In the genomic region with DNA sequence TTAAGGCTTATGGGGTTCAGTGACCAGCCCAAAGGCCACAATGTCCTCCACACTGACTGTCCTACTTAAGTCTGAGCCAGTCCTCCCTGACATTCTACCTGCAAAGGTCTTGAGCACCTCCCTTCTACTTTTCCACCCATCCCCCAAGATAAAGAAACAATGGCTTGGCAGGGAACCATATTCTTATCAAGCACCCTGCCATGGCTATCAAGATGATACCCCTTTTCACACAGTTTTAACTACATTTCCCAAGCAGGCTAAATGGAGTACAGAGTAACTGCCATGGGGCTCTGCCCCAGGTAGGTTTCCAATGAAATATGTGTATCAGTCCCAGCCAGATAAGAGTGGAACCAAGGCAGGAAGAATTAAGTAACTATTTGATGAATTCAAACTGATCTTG, we compare ENCODE assay signal across 28 cellular contexts.
"Had no signal": no experiment of that assay in that cellular context is flagged by ENCODE, and none has a peak within 500 bp of the region (broad histone marks: within the 10 kb centered on the region; RNA-seq: fewer than 3 reads in every experiment).

No MANE protein-coding gene starts in this region.

- H3K27ac Mint-ChIP-seq: stimulated activated effector memory CD8-positive, alpha-beta T cell treated with anti-CD3 and anti-CD28 coated beads, Interleukin-12 subunit alpha, Interleukin-12 subunit beta, amount 100 ng/mL, for 72 hours; stimulated activated memory B cell treated with anti-CD40 and anti-IgM and Interleukin-4, amounts not matched to agents 10 μg/mL and 1 μg/mL and 100 μg/mL, for 72 hours; stimulated activated naive B cell treated with anti-CD40 and anti-IgM and Interleukin-4, amounts not matched to agents 10 μg/mL and 1 μg/mL and 100 μg/mL, for 72 hours; stimulated activated naive CD8-positive, alpha-beta T cell treated with anti-CD3 and anti-CD28 coated beads, Interleukin-15, amount 100 ng/mL, for 72 hours; stimulated activated naive CD8-positive, alpha-beta T cell treated with anti-CD3 and anti-CD28 coated beads, Interleukin-15, Interleukin-2, amounts not matched to agents 100 ng/mL and 50 ng/mL, for 24 hours; type B pancreatic cell had no signal

- H3K36me3 Mint-ChIP-seq: stimulated activated effector memory CD8-positive, alpha-beta T cell treated with anti-CD3 and anti-CD28 coated beads, Interleukin-12 subunit alpha, Interleukin-12 subunit beta, amount 100 ng/mL, for 72 hours; type B pancreatic cell had no signal

- ATAC-seq: stimulated activated effector memory CD8-positive, alpha-beta T cell treated with anti-CD3 and anti-CD28 coated beads, Interleukin-12 subunit alpha, Interleukin-12 subunit beta, amount 100 ng/mL, for 72 hours; stimulated activated memory B cell treated with anti-CD40 and anti-IgM and Interleukin-4, amounts not matched to agents 10 μg/mL and 1 μg/mL and 100 μg/mL, for 72 hours; stimulated activated naive B cell treated with anti-CD40 and anti-IgM and Interleukin-4, amounts not matched to agents 10 μg/mL and 1 μg/mL and 100 μg/mL, for 72 hours; stimulated activated naive CD8-positive, alpha-beta T cell treated with anti-CD3 and anti-CD28 coated beads, Interleukin-15, amount 100 ng/mL, for 72 hours; stimulated activated naive CD8-positive, alpha-beta T cell treated with anti-CD3 and anti-CD28 coated beads, Interleukin-15, Interleukin-2, amounts not matched to agents 100 U/mL and 50 U/mL, for 24 hours; upper lobe of right lung had no signal

- H3K4me1 ChIP-seq: stomach, suprapubic skin, testis, thyroid gland, tibial artery, tibial nerve, transverse colon, upper lobe of left lung, upper lobe of right lung, uterus, vagina had no signal

- H3K4me3 Mint-ChIP-seq: stimulated activated effector memory CD8-positive, alpha-beta T cell treated with anti-CD3 and anti-CD28 coated beads, Interleukin-12 subunit alpha, Interleukin-12 subunit beta, amount 100 ng/mL, for 72 hours; stimulated activated memory B cell treated with anti-CD40 and anti-IgM and Interleukin-4, amounts not matched to agents 10 μg/mL and 1 μg/mL and 100 μg/mL, for 72 hours; stimulated activated naive B cell treated with anti-CD40 and anti-IgM and Interleukin-4, amounts not matched to agents 10 μg/mL and 1 μg/mL and 100 μg/mL, for 72 hours; stimulated activated naive CD8-positive, alpha-beta T cell treated with anti-CD3 and anti-CD28 coated beads, Interleukin-15, amount 100 ng/mL, for 72 hours; stimulated activated naive CD8-positive, alpha-beta T cell treated with anti-CD3 and anti-CD28 coated beads, Interleukin-15, Interleukin-2, amounts not matched to agents 100 ng/mL and 50 ng/mL, for 24 hours; type B pancreatic cell had no signal

- H3K4me3 ChIP-seq: stomach, suprapubic skin, testis, thoracic aorta, thyroid gland, tibial artery, tibial nerve, transverse colon, upper lobe of left lung, upper lobe of right lung, uterus, vagina had no signal

- DNase-seq: stimulated activated CD4-positive, alpha-beta T cell treated with anti-CD3 and anti-CD28 coated beads, Interleukin-2, amount 100 ng/mL, for 48 hours; stimulated activated CD4-positive, alpha-beta T cell treated with anti-CD3 and anti-CD28 coated beads, Interleukin-4, amount 100 ng/mL, for 1 hour; stimulated activated CD4-positive, alpha-beta T cell treated with anti-CD3 and anti-CD28 coated beads, Interleukin-4, amount 100 ng/mL, for 24 hours; stimulated activated CD4-positive, alpha-beta T cell treated with anti-CD3 and anti-CD28 coated beads, Interleukin-4, amount 100 ng/mL, for 4 hours; stimulated activated CD8-positive, alpha-beta memory T cell treated with anti-CD3 and anti-CD28 coated beads, Interleukin-4, amount 100 ng/mL, for 48 hours; stimulated activated naive B cell treated with anti-CD40 and anti-IgM and Interleukin-4, amounts not matched to agents 10 μg/mL and 1 μg/mL and 100 μg/mL, for 72 hours; stimulated activated naive CD4-positive, alpha-beta T cell; stimulated activated naive CD4-positive, alpha-beta T cell treated with Interleukin-2 at 50 U/mL for 16 hours; stimulated activated naive CD8-positive, alpha-beta T cell treated with anti-CD3 and anti-CD28 coated beads, Interleukin-15, amount 100 ng/mL, for 72 hours; stimulated activated naive CD8-positive, alpha-beta T cell treated with anti-CD3 and anti-CD28 coated beads, Interleukin-15, Interleukin-2, amounts not matched to agents 100 U/mL and 50 U/mL, for 24 hours; stomach; substantia nigra; testis; thyroid gland; tibial artery; transverse colon; trophoblast cell; upper lobe of left lung; upper lobe of right lung; uterus had no signal

- H3K9me3 ChIP-seq: testis, thyroid gland, upper lobe of right lung, uterus, vagina had no signal

- H3K4me1 Mint-ChIP-seq: stimulated activated effector memory CD8-positive, alpha-beta T cell treated with anti-CD3 and anti-CD28 coated beads, Interleukin-12 subunit alpha, Interleukin-12 subunit beta, amount 100 ng/mL, for 72 hours; stimulated activated memory B cell treated with anti-CD40 and anti-IgM and Interleukin-4, amounts not matched to agents 10 μg/mL and 1 μg/mL and 100 μg/mL, for 72 hours; stimulated activated naive B cell treated with anti-CD40 and anti-IgM and Interleukin-4, amounts not matched to agents 10 μg/mL and 1 μg/mL and 100 μg/mL, for 72 hours; stimulated activated naive CD8-positive, alpha-beta T cell treated with anti-CD3 and anti-CD28 coated beads, Interleukin-15, amount 100 ng/mL, for 72 hours had no signal

- H3K27me3 ChIP-seq: stomach, testis, thyroid gland, tibial nerve, transverse colon, upper lobe of left lung, upper lobe of right lung, uterus, vagina had no signal

- H3K27ac ChIP-seq: stomach, suprapubic skin, testis, thoracic aorta, thyroid gland, tibial artery, tibial nerve, transverse colon, upper lobe of left lung, upper lobe of right lung, uterus, vagina had no signal

- H3K36me3 ChIP-seq: stomach, suprapubic skin, thoracic aorta, thyroid gland, tibial artery, tibial nerve, transverse colon, upper lobe of left lung, upper lobe of right lung, uterus, vagina had no signal
